Comparison of ENCODE assay signal across 1 cellular context in genomic region chr3:168894204-168894603, GRCh38.
TF ChIP-seq lines count a peak whose summit lies in the region.

No MANE protein-coding gene starts in this region.

TF ChIP-seq in HepG2, 621 proteins besides CTCF, POLR2A, EP300 and RAD21 (continued from another document and continues in another):
- TF ChIP-seq ZNF33A (CRISPR knock-in tag; IDR thresholded peaks at IDR 0.05; ENCODE audit: borderline replicate concordance) (no peak), TEF (CRISPR knock-in tag; IDR thresholded peaks at IDR 0.05) (no peak), HIVEP1 (CRISPR knock-in tag; IDR thresholded peaks at IDR 0.05) (no peak), SP4 (CRISPR knock-in tag; IDR thresholded peaks at IDR 0.05) (no peak), ZFY (CRISPR knock-in tag; IDR thresholded peaks at IDR 0.05) (no peak), ELF1 (CRISPR knock-in tag; IDR thresholded peaks at IDR 0.05) (no peak), TFAP4 (IDR thresholded peaks at IDR 0.05; ENCODE audit: borderline replicate concordance, low read depth) (no peak), SIX1 (CRISPR knock-in tag; IDR thresholded peaks at IDR 0.05; ENCODE audit: borderline replicate concordance) (no peak), KLF16 (CRISPR knock-in tag; IDR thresholded peaks at IDR 0.05) (no peak), SALL1 (CRISPR knock-in tag; IDR thresholded peaks at IDR 0.05) (peak; percentile 44; the same call in 1 of the 2 replicates), LBX2 (CRISPR knock-in tag; IDR thresholded peaks at IDR 0.05; ENCODE audit: borderline replicate concordance) (no peak), MED8 (CRISPR knock-in tag; IDR thresholded peaks at IDR 0.05; ENCODE audit: insufficient replicate concordance) (no peak), HCFC1 (IDR thresholded peaks at IDR 0.05; ENCODE audit: low read depth, low read length) (no peak), ZNF784 (CRISPR knock-in tag; IDR thresholded peaks at IDR 0.05; ENCODE audit: borderline replicate concordance) (no peak), ZNF292 (CRISPR knock-in tag; IDR thresholded peaks at IDR 0.05; ENCODE audit: borderline replicate concordance, low read depth) (no peak), ZMYM4 (CRISPR knock-in tag; IDR thresholded peaks at IDR 0.05) (peak; percentile 87), ATF7-NPFF (CRISPR knock-in tag; IDR thresholded peaks at IDR 0.05; ENCODE audit: low read depth) (no peak), ZNF501 (CRISPR knock-in tag; IDR thresholded peaks at IDR 0.05) (no peak), RFXAP (CRISPR knock-in tag; IDR thresholded peaks at IDR 0.05; ENCODE audit: borderline replicate concordance) (no peak), ZNF781 (CRISPR knock-in tag; IDR thresholded peaks at IDR 0.05; ENCODE audit: borderline replicate concordance, not compliant biosample characterization) (no peak), RAD51 (IDR thresholded peaks at IDR 0.05; ENCODE audit: borderline replicate concordance) (no peak), MZF1 (CRISPR knock-in tag; IDR thresholded peaks at IDR 0.05; ENCODE audit: borderline replicate concordance) (no peak), ZNF589 (CRISPR knock-in tag; conservative IDR thresholded peaks at IDR 0.05) (no peak), ARNT (IDR thresholded peaks at IDR 0.05) (no peak), HOXA9 (CRISPR knock-in tag; IDR thresholded peaks at IDR 0.05; ENCODE audit: borderline replicate concordance) (no peak), HNF4G (IDR thresholded peaks at IDR 0.05; ENCODE audit: borderline replicate concordance, low read depth, low read length) (peak; percentile 81; the same call in 1 of the 2 replicates), HNF4G (CRISPR knock-in tag; IDR thresholded peaks at IDR 0.05; ENCODE audit: borderline replicate concordance, low read depth) (no peak), GABPA (IDR thresholded peaks at IDR 0.05; ENCODE audit: low read depth, low read length) (no peak), GABPA (CRISPR knock-in tag; IDR thresholded peaks at IDR 0.05; ENCODE audit: low read depth) (no peak), ZNF850 (CRISPR knock-in tag; conservative IDR thresholded peaks at IDR 0.05) (no peak), HNF4A (CRISPR knock-in tag; IDR thresholded peaks at IDR 0.05) (peak; percentile 85), ZEB1 (IDR thresholded peaks at IDR 0.05; ENCODE audit: insufficient replicate concordance, low read depth) (no peak), SNRNP70 (IDR thresholded peaks at IDR 0.05; ENCODE audit: low read depth, low read length) (no peak), KAT8 (CRISPR knock-in tag; IDR thresholded peaks at IDR 0.05) (no peak), HES4 (CRISPR knock-in tag; IDR thresholded peaks at IDR 0.05; ENCODE audit: borderline replicate concordance) (no peak), ZNF326 (CRISPR knock-in tag; IDR thresholded peaks at IDR 0.05; ENCODE audit: borderline replicate concordance) (no peak), TCF12 (IDR thresholded peaks at IDR 0.05) (no peak), TCF12 (CRISPR knock-in tag; IDR thresholded peaks at IDR 0.05) (no peak), XRCC5 (optimal IDR thresholded peaks at IDR 0.05; ENCODE audit: low read length) (no peak), ZGPAT (CRISPR knock-in tag; IDR thresholded peaks at IDR 0.05) (no peak), NFATC3 (CRISPR knock-in tag; IDR thresholded peaks at IDR 0.05) (no peak), ZNF709 (CRISPR knock-in tag; IDR thresholded peaks at IDR 0.05) (no peak), PLRG1 (conservative IDR thresholded peaks at IDR 0.05) (no peak), KAT2B (IDR thresholded peaks at IDR 0.05; ENCODE audit: borderline replicate concordance, low read depth, low read length) (no peak), PAWR (CRISPR knock-in tag; IDR thresholded peaks at IDR 0.05; ENCODE audit: borderline replicate concordance) (no peak), ZNF446 (CRISPR knock-in tag; IDR thresholded peaks at IDR 0.05) (no peak), ATF3 (CRISPR knock-in tag; IDR thresholded peaks at IDR 0.05) (no peak), HNF1A (IDR thresholded peaks at IDR 0.05; ENCODE audit: low read depth) (no peak), HNF1A (CRISPR knock-in tag; IDR thresholded peaks at IDR 0.05; ENCODE audit: borderline replicate concordance) (peak; percentile 27; the same call in 1 of the 2 replicates), TOPORS (CRISPR knock-in tag; IDR thresholded peaks at IDR 0.05) (no peak), ZNF776 (CRISPR knock-in tag; IDR thresholded peaks at IDR 0.05) (no peak), ZNF30 (CRISPR knock-in tag; IDR thresholded peaks at IDR 0.05) (no peak), MXD1 (CRISPR knock-in tag; IDR thresholded peaks at IDR 0.05) (no peak), ARID5B (CRISPR knock-in tag; IDR thresholded peaks at IDR 0.05) (peak; percentile 23; the same call in 1 of the 2 replicates), ZNF567 (CRISPR knock-in tag; IDR thresholded peaks at IDR 0.05; ENCODE audit: borderline replicate concordance) (no peak), POLR2AphosphoS2 (IDR thresholded peaks at IDR 0.05; ENCODE audit: low read depth, low read length) (no peak), TCF7L2 (IDR thresholded peaks at IDR 0.05; ENCODE audit: low read depth, low read length) (no peak), MTA1 (CRISPR knock-in tag; IDR thresholded peaks at IDR 0.05; ENCODE audit: borderline replicate concordance) (no peak), ZNF468 (CRISPR knock-in tag; IDR thresholded peaks at IDR 0.05) (no peak), ZBTB7B (CRISPR knock-in tag; IDR thresholded peaks at IDR 0.05) (no peak), ZNF580 (CRISPR knock-in tag; IDR thresholded peaks at IDR 0.05; ENCODE audit: borderline replicate concordance, low read depth) (no peak)
